Comparison of ENCODE assay signal across 8 cellular contexts in genomic region chr17:31094600-31095238, GRCh38.
A peak's percentile ranks its signal among the peaks of the same experiment; 100 is the strongest.
DNase-seq lines count a peak whose midpoint lies in the region; ATAC-seq and TF ChIP-seq lines count a peak whose summit lies in the region.

A gene with protein sequence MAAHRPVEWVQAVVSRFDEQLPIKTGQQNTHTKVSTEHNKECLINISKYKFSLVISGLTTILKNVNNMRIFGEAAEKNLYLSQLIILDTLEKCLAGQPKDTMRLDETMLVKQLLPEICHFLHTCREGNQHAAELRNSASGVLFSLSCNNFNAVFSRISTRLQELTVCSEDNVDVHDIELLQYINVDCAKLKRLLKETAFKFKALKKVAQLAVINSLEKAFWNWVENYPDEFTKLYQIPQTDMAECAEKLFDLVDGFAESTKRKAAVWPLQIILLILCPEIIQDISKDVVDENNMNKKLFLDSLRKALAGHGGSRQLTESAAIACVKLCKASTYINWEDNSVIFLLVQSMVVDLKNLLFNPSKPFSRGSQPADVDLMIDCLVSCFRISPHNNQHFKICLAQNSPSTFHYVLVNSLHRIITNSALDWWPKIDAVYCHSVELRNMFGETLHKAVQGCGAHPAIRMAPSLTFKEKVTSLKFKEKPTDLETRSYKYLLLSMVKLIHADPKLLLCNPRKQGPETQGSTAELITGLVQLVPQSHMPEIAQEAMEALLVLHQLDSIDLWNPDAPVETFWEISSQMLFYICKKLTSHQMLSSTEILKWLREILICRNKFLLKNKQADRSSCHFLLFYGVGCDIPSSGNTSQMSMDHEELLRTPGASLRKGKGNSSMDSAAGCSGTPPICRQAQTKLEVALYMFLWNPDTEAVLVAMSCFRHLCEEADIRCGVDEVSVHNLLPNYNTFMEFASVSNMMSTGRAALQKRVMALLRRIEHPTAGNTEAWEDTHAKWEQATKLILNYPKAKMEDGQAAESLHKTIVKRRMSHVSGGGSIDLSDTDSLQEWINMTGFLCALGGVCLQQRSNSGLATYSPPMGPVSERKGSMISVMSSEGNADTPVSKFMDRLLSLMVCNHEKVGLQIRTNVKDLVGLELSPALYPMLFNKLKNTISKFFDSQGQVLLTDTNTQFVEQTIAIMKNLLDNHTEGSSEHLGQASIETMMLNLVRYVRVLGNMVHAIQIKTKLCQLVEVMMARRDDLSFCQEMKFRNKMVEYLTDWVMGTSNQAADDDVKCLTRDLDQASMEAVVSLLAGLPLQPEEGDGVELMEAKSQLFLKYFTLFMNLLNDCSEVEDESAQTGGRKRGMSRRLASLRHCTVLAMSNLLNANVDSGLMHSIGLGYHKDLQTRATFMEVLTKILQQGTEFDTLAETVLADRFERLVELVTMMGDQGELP (N-terminal part only) (plus strand): TSS chr17:31094977. CDS start chr17:31095310, 333 bp downstream.

- peak; percentile 77 for ATAC-seq in HG03280 (IDR thresholded peaks at IDR 0.05; ENCODE audit: unreplicated experiment)
- peak; percentile 78 to 82 for ATAC-seq in activated CD4-positive, CD25-positive, alpha-beta regulatory T cell treated with anti-CD3 and anti-CD28 coated beads, Interleukin-2, amount 50 U/mL, for 24 hours
- peak; percentile 67 for ATAC-seq in central memory CD8-positive, alpha-beta T cell (replicated peaks; ENCODE audit: extremely low read depth, poor library complexity, severe bottlenecking)

- H3K36me3 Mint-ChIP-seq in central memory CD8-positive, alpha-beta T cell (ENCODE audit: insufficient read depth) = peaks cover 4% of the 10 kb centered on the region

- no peaks in the 10 kb centered on the region for H3K27me3 Mint-ChIP-seq in central memory CD8-positive, alpha-beta T cell

- H3K27ac Mint-ChIP-seq in central memory CD8-positive, alpha-beta T cell (ENCODE audit: low read depth) = peak within 1 kb of the TSS; percentile 91

- peak; percentile 62 for TF ChIP-seq POLR2A in GM18951 (IDR thresholded peaks at IDR 0.05; ENCODE audit: extremely low read depth, insufficient read depth, insufficient read length)

- no peaks in the 10 kb centered on the region for H3K9me3 Mint-ChIP-seq in central memory CD8-positive, alpha-beta T cell

- H3K4me3 Mint-ChIP-seq in central memory CD8-positive, alpha-beta T cell = peak within 1 kb of the TSS; percentile 97

- peaks cover 12% of the 10 kb centered on the region for H3K4me1 Mint-ChIP-seq in central memory CD8-positive, alpha-beta T cell

- DNase-seq in AG08396 (ENCODE audit: low spot score) (peak; percentile 99), NCI-H446 treated with DMSO at 0.1 percent for 48 hours (lab: John Stamatoyannopoulos, UW) (peak; percentile 91), islet precursor cell (peak; percentile 99)
- DNase-seq in central memory CD8-positive, alpha-beta T cell (ENCODE audit: low spot score in 2 of 2) = peak; percentile 71 to 82
- peak; percentile 83 for DNase-seq in stimulated activated CD4-positive, alpha-beta T cell treated with anti-CD3 and anti-CD28 coated beads, Interleukin-12 subunit alpha, Interleukin-12 subunit beta, amount 100 ng/mL, for 4 hours

- in situ Hi-C loops in GM18951 (cut with MboI; ENCODE audit: low sequenced_read_pairs, unreplicated experiment) = no loop called here

Comparison
In these comparisons a context has a peak if more than half of its experiments do, and no peak if none do; other contexts are left out.
1. Peak in every context shown above with its lines: DNase-seq and ATAC-seq.